Comparison of ENCODE assay signal across 4 cellular contexts in the genomic region with DNA sequence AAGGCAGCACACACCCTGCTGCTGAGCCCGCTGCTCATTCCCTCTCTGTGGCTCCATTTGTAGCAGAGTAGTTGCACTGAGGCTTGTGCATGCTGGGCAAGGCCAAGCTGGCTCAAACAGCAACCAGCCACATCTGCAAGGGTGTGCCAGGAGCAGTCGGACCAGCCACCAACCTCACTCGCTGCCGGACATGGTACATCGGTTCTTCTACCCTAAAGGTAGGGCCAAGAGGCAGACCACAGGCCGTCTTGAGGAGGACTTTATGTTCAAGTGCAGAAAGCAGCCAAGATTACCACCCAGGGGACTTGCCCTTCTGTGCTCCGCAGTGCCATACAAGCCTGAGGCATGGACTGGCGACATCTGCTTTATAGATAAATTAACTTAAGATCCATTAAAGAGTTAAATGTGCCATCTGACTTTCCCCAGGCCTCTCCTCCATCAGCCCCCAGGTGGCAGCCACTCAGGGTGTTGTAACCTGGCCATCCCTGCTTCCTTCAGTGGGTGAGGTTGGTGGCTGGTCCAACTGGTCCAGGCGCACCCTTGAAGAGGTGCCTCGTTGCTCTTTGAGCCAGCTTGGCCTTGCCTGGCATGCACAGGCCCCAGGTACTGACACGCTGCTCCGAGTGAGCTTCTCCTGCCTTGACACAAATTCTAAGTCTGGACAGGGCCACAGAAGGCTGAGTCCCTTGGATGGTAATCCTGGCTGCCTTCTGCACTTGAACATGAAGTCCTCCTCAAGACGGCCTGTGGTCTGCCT. TPM values are rescaled to one million over a fixed set of nuclear protein-coding genes. Genes with fewer than 3 reads are reported as not detected.
"Had no signal": no experiment of that assay in that cellular context is flagged by ENCODE, and none has a peak within 500 bp of the region (broad histone marks: within the 10 kb centered on the region; RNA-seq: fewer than 3 reads in every experiment).

No MANE protein-coding gene starts in this region.

RNA-seq across cellular contexts. Expression of a gene that starts 55.0 kb away (rescaled TPM):
- total RNA-seq: M059J, SK-MEL-5 had no signal
- polyA plus RNA-seq: IgD-negative memory B cell, SK-N-SH had no signal
